ENCODE assay signal across 15 cellular contexts in the genomic region with DNA sequence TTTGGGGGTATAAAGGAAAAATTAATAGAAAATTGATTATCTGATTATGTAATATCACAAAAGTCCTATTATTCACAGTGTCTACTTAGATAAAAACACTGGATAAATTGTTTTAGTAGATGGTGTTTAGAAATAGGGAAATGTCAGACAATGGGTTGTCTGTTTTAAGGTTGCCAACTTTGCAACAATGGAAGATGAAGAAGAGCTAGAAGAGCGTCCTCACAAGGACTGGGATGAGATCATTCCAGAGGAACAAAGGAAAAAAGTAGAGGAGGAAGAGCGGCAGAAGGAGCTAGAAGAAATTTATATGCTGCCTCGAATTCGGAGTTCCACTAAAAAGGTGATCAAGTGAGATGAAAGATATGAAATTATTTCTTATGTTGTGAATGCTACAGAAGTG.
A peak's percentile ranks its signal among the peaks of the same experiment; 100 is the strongest.
DNase-seq lines count a peak whose midpoint lies in the region; ATAC-seq and TF ChIP-seq lines count a peak whose summit lies in the region.
"Had no signal": no experiment of that assay in that cellular context is flagged by ENCODE, and none has a peak within 500 bp of the region (broad histone marks: within the 10 kb centered on the region; RNA-seq: fewer than 3 reads in every experiment).

No MANE protein-coding gene starts in this region.

- DNase-seq in MCF 10A (ENCODE audit: unreplicated experiment) (no peak), breast epithelium (ENCODE audit: low spot score in 2 of 2) (no peak), dorsolateral prefrontal cortex (no peak), natural killer cell (no peak), NCI-H1694 treated with DMSO at 0.1 percent for 48 hours (lab: John Stamatoyannopoulos, UW) (no peak), NCI-H1105 treated with DMSO at 0.1 percent for 48 hours (lab: John Stamatoyannopoulos, UW) (no peak)
- DNase-seq in activated CD4-positive, alpha-beta T cell treated with anti-CD3 and anti-CD28 coated beads for 1 hour = no peak
- DNase-seq: ACHN; activated CD8-positive, alpha-beta T cell treated with anti-CD3 and anti-CD28 coated beads, Interleukin-2, amount 10 ng/mL, durations not matched to agents 7 days and 5 days; aorta; DMS53; right cardiac atrium; testis had no signal

- no peak overlapping the region for H3K4me3 Mint-ChIP-seq in MCF 10A (ENCODE audit: unreplicated experiment)
- no peak overlapping the region for H3K4me3 Mint-ChIP-seq in natural killer cell
- H3K4me3 Mint-ChIP-seq: activated CD8-positive, alpha-beta T cell treated with anti-CD3 and anti-CD28 coated beads, Interleukin-2, amount 10 ng/mL, durations not matched to agents 7 days and 5 days had no signal

- no peaks in the 10 kb centered on the region for H3K4me1 ChIP-seq in breast epithelium
- H3K4me1 ChIP-seq: testis had no signal

- POLR2A ChIA-PET in MCF 10A (lab: Yijun Ruan, JAX) = interaction anchor here (0.6 to 2.4 kb wide), 10 partner anchors 9 to 175 kb away, joined by 3 to 11 read pairs (median 4); no protein-coding TSS in a partner anchor

- ATAC-seq in natural killer cell = no peak
- no peak for ATAC-seq in GM21526 (IDR thresholded peaks at IDR 0.05; ENCODE audit: low FRiP score, unreplicated experiment)
- ATAC-seq: activated CD8-positive, alpha-beta T cell treated with anti-CD3 and anti-CD28 coated beads, Interleukin-2, amount 10 ng/mL, durations not matched to agents 7 days and 5 days; right cardiac atrium had no signal

- H3K36me3 Mint-ChIP-seq in MCF 10A (ENCODE audit: insufficient read depth, unreplicated experiment) = peaks cover 54% of the 10 kb centered on the region
- H3K36me3 Mint-ChIP-seq in natural killer cell = peaks cover 20% of the 10 kb centered on the region

- TF ChIP-seq POLR2A in breast epithelium (IDR thresholded peaks at IDR 0.05) = no peak

- H3K4me1 Mint-ChIP-seq in MCF 10A (ENCODE audit: insufficient read depth, unreplicated experiment) = no peaks in the 10 kb centered on the region
- H3K4me1 Mint-ChIP-seq in natural killer cell = peaks cover 6 to 9% of the 10 kb centered on the region in 2 donors

- no peaks in the 10 kb centered on the region for H3K9me3 Mint-ChIP-seq in MCF 10A (ENCODE audit: unreplicated experiment)
- no peaks in the 10 kb centered on the region for H3K9me3 Mint-ChIP-seq in natural killer cell

- H3K4me3 ChIP-seq in breast epithelium (no peak overlapping the region), dorsolateral prefrontal cortex (peak overlapping the region in 1 of 59 donors; percentile 21)
- H3K4me3 ChIP-seq: testis had no signal

- no peaks in the 10 kb centered on the region for H3K36me3 ChIP-seq in breast epithelium

- no peaks in the 10 kb centered on the region for H3K27me3 Mint-ChIP-seq in MCF 10A (ENCODE audit: insufficient read depth, unreplicated experiment)
- no peaks in the 10 kb centered on the region for H3K27me3 Mint-ChIP-seq in natural killer cell (ENCODE audit: low read depth in 2 of 2)

- no peaks in the 10 kb centered on the region for H3K9me3 ChIP-seq in breast epithelium
- H3K9me3 ChIP-seq: testis had no signal

- H3K27me3 ChIP-seq in breast epithelium (no peaks in the 10 kb centered on the region), dorsolateral prefrontal cortex (no peaks in the 10 kb centered on the region)
- H3K27me3 ChIP-seq: testis had no signal

- intact Hi-C loops in MCF 10A (cut with micrococcal nuclease) = no loop called here
- intact Hi-C loops in breast epithelium (cut with DNase I; ENCODE audit: low total_unique reads) = no loop called here
- intact Hi-C loops in dorsolateral prefrontal cortex (cut with DNase I) = no loop called here
- intact Hi-C loops in natural killer cell (cut with micrococcal nuclease) = no loop called here

- TF ChIP-seq CTCF in MCF 10A (IDR thresholded peaks at IDR 0.05; ENCODE audit: unreplicated experiment) (no peak), breast epithelium (IDR thresholded peaks at IDR 0.05) (no peak), dorsolateral prefrontal cortex (IDR thresholded peaks at IDR 0.05 in 54 of 56, conservative IDR thresholded peaks at IDR 0.05 in 2 of 56; ENCODE audit: low read depth in 1 of 56, partially characterized antibody in 56 of 56) (peak in 3 of 56 donors; percentile 13 to 31 (median 19)), natural killer cell (IDR thresholded peaks at IDR 0.05) (no peak)

- H3K27ac ChIP-seq in breast epithelium = peak overlapping the region in 1 of 2 donors; percentile 63
- peak overlapping the region; percentile 50 to 95 (median 87) for H3K27ac ChIP-seq in dorsolateral prefrontal cortex
- H3K27ac ChIP-seq: C4-2B had no signal

- BruUV-seq in MCF 10A (replicated peaks; lab: Mats Ljungman, UMichigan) = no TSS peak

- peak overlapping the region; percentile 5 for H3K27ac Mint-ChIP-seq in MCF 10A (ENCODE audit: low read depth, unreplicated experiment)
- H3K27ac Mint-ChIP-seq in natural killer cell = peak overlapping the region; percentile 29 to 74
- H3K27ac Mint-ChIP-seq: activated CD8-positive, alpha-beta T cell treated with anti-CD3 and anti-CD28 coated beads, Interleukin-2, amount 10 ng/mL, durations not matched to agents 7 days and 5 days had no signal

- CTCF ChIA-PET in MCF 10A (lab: Yijun Ruan, JAX) = interaction anchor here (0.6 to 1.3 kb wide), 6 partner anchors 8 to 757 kb away, joined by 3 to 4 read pairs (median 3); no protein-coding TSS in a partner anchor
